ENCODE assay signal across 8 cellular contexts in the genomic region with DNA sequence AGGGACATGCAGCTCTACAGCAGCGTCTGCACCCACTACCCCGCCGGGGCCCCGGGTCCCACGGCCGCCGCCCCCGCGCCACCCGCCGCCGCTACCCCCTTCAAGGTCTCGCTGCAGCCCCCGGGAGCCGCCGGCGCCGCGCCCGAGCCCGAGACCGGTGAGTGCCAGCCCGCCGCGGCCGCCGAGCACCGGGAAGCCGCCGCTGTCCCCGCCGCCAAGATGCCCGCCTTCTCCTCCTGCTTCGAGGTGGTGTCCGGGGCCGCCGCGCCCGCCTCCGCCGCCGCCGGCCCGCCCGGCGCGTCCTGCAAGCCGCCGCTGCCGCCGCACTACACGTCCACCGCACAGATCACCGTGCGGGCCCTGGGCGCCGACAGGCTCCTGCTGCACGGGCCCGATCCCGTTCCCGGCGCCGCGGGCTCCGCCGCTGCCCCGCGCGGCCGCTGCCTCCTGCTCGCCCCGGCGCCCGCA. TPM values are rescaled to one million over a fixed set of nuclear protein-coding genes. Genes with fewer than 3 reads are reported as not detected.
A peak's percentile ranks its signal among the peaks of the same experiment; 100 is the strongest.
DNase-seq lines count a peak whose midpoint lies in the region; ATAC-seq and TF ChIP-seq lines count a peak whose summit lies in the region.

No MANE protein-coding gene starts in this region.

- peaks cover 15% of the 10 kb centered on the region for H3K27me3 Mint-ChIP-seq in H9 (ENCODE audit: low read depth)
- H3K27me3 Mint-ChIP-seq in dendritic cell treated with granulocyte-macrophage colony-stimulating factor and Interleukin-4, amounts not matched to agents 40 ng/mL and 50 ng/mL, for 4 days: no peaks in the 10 kb centered on the region
- H3K27me3 Mint-ChIP-seq in naive B cell: no peaks in the 10 kb centered on the region

- H4K8ac ChIP-seq in H9 (replicated peaks; ENCODE audit: insufficient read length, low read depth, low read length): no peak overlapping the region

- no peaks in the 10 kb centered on the region for H4K20me1 ChIP-seq in H9 (ENCODE audit: control insufficient read depth, insufficient read depth, insufficient read length)
- H4K20me1 ChIP-seq in OCI-LY1 (ENCODE audit: insufficient read depth, low read length): no peaks in the 10 kb centered on the region

- peaks cover 5% of the 10 kb centered on the region for H3K23me2 ChIP-seq in H9 (ENCODE audit: insufficient read length, low read depth, low read length, poor library complexity, severe bottlenecking)

- TF ChIP-seq CTCF in H9 (conservative IDR thresholded peaks at IDR 0.05): no peak
- no peak for TF ChIP-seq CTCF in OCI-LY1 (IDR thresholded peaks at IDR 0.05; ENCODE audit: low read length)

- no peak overlapping the region for H3K27ac Mint-ChIP-seq in H9
- H3K27ac Mint-ChIP-seq in dendritic cell treated with granulocyte-macrophage colony-stimulating factor and Interleukin-4, amounts not matched to agents 40 ng/mL and 50 ng/mL, for 4 days: peak overlapping the region; percentile 93
- peak overlapping the region in 3 of 6 donors; percentile 38 to 89 (median 56) for H3K27ac Mint-ChIP-seq in naive B cell

- H3K9me3 ChIP-seq in H9 (ENCODE audit: control insufficient read depth, low read depth, low read length) (no peaks in the 10 kb centered on the region), OCI-LY1 (ENCODE audit: low read length) (no peaks in the 10 kb centered on the region)

- ATAC-seq in naive B cell (ENCODE audit: low read depth in 2 of 2) (peak; percentile 0 to 3), HG02588 (IDR thresholded peaks at IDR 0.05; ENCODE audit: unreplicated experiment) (no peak)

- no peak overlapping the region for H2BK20ac ChIP-seq in H9 (ENCODE audit: low read depth, low read length, poor library complexity, severe bottlenecking)

- H3K9me3 Mint-ChIP-seq in H9 (no peaks in the 10 kb centered on the region; a peak in 2 of 5 replicates), naive B cell (peaks cover 0 to 4% (median 0%) of the 10 kb centered on the region in 7 donors)
- no peaks in the 10 kb centered on the region for H3K9me3 Mint-ChIP-seq in dendritic cell treated with granulocyte-macrophage colony-stimulating factor and Interleukin-4, amounts not matched to agents 40 ng/mL and 50 ng/mL, for 4 days

- H2AK5ac ChIP-seq in H9 (ENCODE audit: insufficient read length, low read length): no peak overlapping the region

- no peak overlapping the region for H3K23ac ChIP-seq in H9 (ENCODE audit: insufficient read length, low read depth, low read length)

- H3K36me3 Mint-ChIP-seq in H9 (ENCODE audit: insufficient read depth in 1 of 3, low read depth in 3 of 3): no peaks in the 10 kb centered on the region; a peak in 2 of 7 replicates
- H3K36me3 Mint-ChIP-seq in dendritic cell treated with granulocyte-macrophage colony-stimulating factor and Interleukin-4, amounts not matched to agents 40 ng/mL and 50 ng/mL, for 4 days (ENCODE audit: low read depth): peaks cover 17% of the 10 kb centered on the region
- H3K36me3 Mint-ChIP-seq in naive B cell: peaks cover 0 to 14% of the 10 kb centered on the region in 2 donors

- intact Hi-C loops in dendritic cell treated with granulocyte-macrophage colony-stimulating factor and Interleukin-4, amounts not matched to agents 40 ng/mL and 50 ng/mL, for 4 days (cut with micrococcal nuclease): loop anchor here (2.0 kb wide), 1 partner anchor 63 kb away; no protein-coding TSS in a partner anchor

- DNase-seq in DMS 273 (lab: John Stamatoyannopoulos, UW; ENCODE audit: unreplicated experiment) (peak; percentile 46), DMS 273 treated with DMSO at 0.1 percent for 48 hours (lab: John Stamatoyannopoulos, UW) (no peak), H9 (peak; percentile 33), naive B cell (no peak), DMS153 (lab: John Stamatoyannopoulos, UW) (no peak)

- H3F3A ChIP-seq in OCI-LY1 (ENCODE audit: insufficient read depth, low read length): no peaks in the 10 kb centered on the region

- no peak overlapping the region for H3K27ac ChIP-seq in H9 (ENCODE audit: insufficient read length, low read depth, low read length)
- no peak overlapping the region for H3K27ac ChIP-seq in OCI-LY1 (ENCODE audit: low read depth, low read length, poor library complexity, severe bottlenecking)

- H3K56ac ChIP-seq in H9 (ENCODE audit: insufficient read length, low read depth, low read length): no peak overlapping the region

- H3K27me3 ChIP-seq in H9 (ENCODE audit: insufficient read depth, low read length): no peaks in the 10 kb centered on the region
- no peaks in the 10 kb centered on the region for H3K27me3 ChIP-seq in OCI-LY1 (ENCODE audit: insufficient read depth, low read length)

- H3K9ac ChIP-seq in H9 (ENCODE audit: extremely low read depth, insufficient read length, low read length) (no peak overlapping the region), OCI-LY1 (ENCODE audit: low read length) (peak overlapping the region; percentile 70)

- H2BK15ac ChIP-seq in H9 (ENCODE audit: low read depth, low read length): no peak overlapping the region

- no peak overlapping the region for H3K18ac ChIP-seq in H9 (ENCODE audit: insufficient read length, low read depth, low read length)

- no peaks in the 10 kb centered on the region for H3K9me2 ChIP-seq in OCI-LY1 (ENCODE audit: low read depth, low read length)

- H3K4me2 ChIP-seq in H9 (ENCODE audit: insufficient read depth, insufficient read length, low read length): no peak overlapping the region
- peak overlapping the region; percentile 78 for H3K4me2 ChIP-seq in OCI-LY1 (ENCODE audit: low read length)

- H4K91ac ChIP-seq in H9 (ENCODE audit: insufficient read length, low read depth, low read length): no peak overlapping the region

- H3K4me1 ChIP-seq in H9 (ENCODE audit: insufficient read depth, low read length) (no peaks in the 10 kb centered on the region), OCI-LY1 (ENCODE audit: insufficient read depth, low read length, severe bottlenecking) (peaks cover 9% of the 10 kb centered on the region)

- no peaks in the 10 kb centered on the region for H3K79me1 ChIP-seq in H9 (ENCODE audit: insufficient read depth, low read depth, low read length, poor library complexity, severe bottlenecking)

- H3K4me3 Mint-ChIP-seq in H9 (peak overlapping the region; percentile 54 to 68; a peak in 4 of 5 replicates), naive B cell (peak overlapping the region in 7 of 8 donors; percentile 48 to 98 (median 83))
- peak overlapping the region; percentile 85 for H3K4me3 Mint-ChIP-seq in dendritic cell treated with granulocyte-macrophage colony-stimulating factor and Interleukin-4, amounts not matched to agents 40 ng/mL and 50 ng/mL, for 4 days

- no peak overlapping the region for H3K4ac ChIP-seq in H9 (ENCODE audit: low read depth, low read length)

- H2AFZ ChIP-seq in H9 (ENCODE audit: low read length) (no peak overlapping the region), OCI-LY1 (ENCODE audit: low read length) (no peak overlapping the region)

- H2BK12ac ChIP-seq in H9 (ENCODE audit: insufficient read length, low read depth, low read length): no peak overlapping the region

- H3T11ph ChIP-seq in H9 (ENCODE audit: low read length): no peak overlapping the region

- no peak overlapping the region for H2BK120ac ChIP-seq in H9 (ENCODE audit: low read depth, low read length, poor library complexity, severe bottlenecking)

- H3K79me2 ChIP-seq in H9 (ENCODE audit: insufficient read depth, low read length): no peaks in the 10 kb centered on the region
- H3K79me2 ChIP-seq in OCI-LY1 (ENCODE audit: insufficient read depth, low read length): no peaks in the 10 kb centered on the region

- peak overlapping the region; percentile 81 for H3K4me3 ChIP-seq in OCI-LY1 (ENCODE audit: low read depth, low read length, poor library complexity, severe bottlenecking)

- H3K36me3 ChIP-seq in OCI-LY1 (ENCODE audit: insufficient read depth, low read length): no peaks in the 10 kb centered on the region

- no peak overlapping the region for H2BK5ac ChIP-seq in H9 (ENCODE audit: insufficient read length, low read length)

- no peak overlapping the region; the same call in 1 of the 2 replicates for H3K14ac ChIP-seq in H9 (ENCODE audit: insufficient read depth, low read length)

- no peak overlapping the region for H4K5ac ChIP-seq in H9 (ENCODE audit: insufficient read length, low read depth, low read length)

- WGBS in H9 (ENCODE audit: extremely low coverage, insufficient read length, low lambda C conversion rate): no CpG with 5 or more reads among the region's 74 CpGs

- peaks cover 22 to 24% of the 10 kb centered on the region in 2 experiments for H3K4me1 Mint-ChIP-seq in H9
- peaks cover 62% of the 10 kb centered on the region for H3K4me1 Mint-ChIP-seq in dendritic cell treated with granulocyte-macrophage colony-stimulating factor and Interleukin-4, amounts not matched to agents 40 ng/mL and 50 ng/mL, for 4 days (ENCODE audit: low read depth)
- H3K4me1 Mint-ChIP-seq in naive B cell: peaks cover 22 to 59% (median 48%) of the 10 kb centered on the region in 3 donors

RNA-seq across cellular contexts. Expression of a gene that starts 0.6 kb away (rescaled TPM):
- 3.8 TPM in 2 replicates for total RNA-seq in H9 (2021)
- polyA plus RNA-seq in naive B cell (ENCODE audit: low read depth in 6 of 6): 10 to 100 TPM; 31.7 to 82.8 (median 59.0) TPM

Comparison
In these comparisons a context has a peak if more than half of its experiments do, and no peak if none do; other contexts are left out.
1. DNase-seq: peak in DMS 273 (single experiment) and H9 (single experiment); none in DMS 273 treated with DMSO at 0.1 percent for 48 hours (single experiment), naive B cell (single experiment) and DMS153 (single experiment).
2. Peak in every context shown above with its lines, with median percentiles within 50 percentile points of each other: H3K4me3 Mint-ChIP-seq.